8 cellular contexts compared by ENCODE assay signal in genomic region chr9:91360551-91361293, GRCh38. TPM values are rescaled to one million over a fixed set of nuclear protein-coding genes. Genes with fewer than 3 reads are reported as not detected.
DNase-seq lines count a peak whose midpoint lies in the region; ATAC-seq and TF ChIP-seq lines count a peak whose summit lies in the region.

No MANE protein-coding gene starts in this region.

- H3K27me3 ChIP-seq in mesendoderm (ENCODE audit: insufficient read depth, low read length, poor library complexity) (no peaks in the 10 kb centered on the region), vagina (no peaks in the 10 kb centered on the region)

- CTCF ChIA-PET in GM10248 (lab: Yijun Ruan, JAX): interaction anchor here (1.0 to 1.3 kb wide), 5 partner anchors 13 to 446 kb away, joined by 3 read pairs; no protein-coding TSS in a partner anchor

- H3K4me3 ChIP-seq in mesendoderm (ENCODE audit: low read length) (peak overlapping the region; percentile 73), vagina (peak overlapping the region; percentile 84 to 89)

- no peak overlapping the region for H2AK5ac ChIP-seq in mesendoderm (ENCODE audit: low read length)

- peak overlapping the region; percentile 94 for H3K4me3 Mint-ChIP-seq in chondrocyte (ENCODE audit: unreplicated experiment)

- H3K9ac ChIP-seq in mesendoderm (ENCODE audit: low read length): peak overlapping the region; percentile 76

- H4K5ac ChIP-seq in mesendoderm (ENCODE audit: low read length): no peak overlapping the region

- H3K4me2 ChIP-seq in mesendoderm (ENCODE audit: low read length): peak overlapping the region; percentile 50

- H3K18ac ChIP-seq in mesendoderm (ENCODE audit: low read length): no peak overlapping the region

- no peaks in the 10 kb centered on the region for H3K36me3 ChIP-seq in mesendoderm (ENCODE audit: control insufficient read depth, insufficient read depth, low read length)
- H3K36me3 ChIP-seq in vagina: no peaks in the 10 kb centered on the region

- no peaks in the 10 kb centered on the region for H3K9me3 Mint-ChIP-seq in chondrocyte (ENCODE audit: low read depth)

- no peak overlapping the region for H2BK15ac ChIP-seq in mesendoderm (replicated peaks; ENCODE audit: low read depth)

- H3K4ac ChIP-seq in mesendoderm (ENCODE audit: low read depth, low read length): no peak overlapping the region

- H3K23ac ChIP-seq in mesendoderm (ENCODE audit: low read length): no peak overlapping the region

- ATAC-seq in HG02870 (IDR thresholded peaks at IDR 0.05; ENCODE audit: unreplicated experiment) (no peak), GM18907 (IDR thresholded peaks at IDR 0.05; ENCODE audit: unreplicated experiment) (no peak)

- H4K8ac ChIP-seq in mesendoderm (ENCODE audit: low read depth, low read length): no peak overlapping the region

- peak overlapping the region; percentile 90 for H3K27ac Mint-ChIP-seq in chondrocyte (ENCODE audit: unreplicated experiment)

- peaks cover under 1% of the 10 kb centered on the region for H3K36me3 Mint-ChIP-seq in chondrocyte (ENCODE audit: low read depth)

- peaks cover 17% of the 10 kb centered on the region for H3K4me1 Mint-ChIP-seq in chondrocyte (ENCODE audit: low read depth)

- no CpG with 5 or more reads among the region's 10 CpGs for WGBS in mesendoderm (ENCODE audit: extremely low coverage, insufficient coverage, low lambda C conversion rate)

- intact Hi-C loops in vagina (cut with DNase I): no loop called here

- peaks cover 36% of the 10 kb centered on the region for H3K79me2 ChIP-seq in mesendoderm (ENCODE audit: control insufficient read depth, insufficient read depth, low read length)

- peak overlapping the region; percentile 86 for H3K56ac ChIP-seq in mesendoderm (ENCODE audit: low read length)

- no peaks in the 10 kb centered on the region for H3K9me3 ChIP-seq in vagina

- no peak overlapping the region for H2BK120ac ChIP-seq in mesendoderm (ENCODE audit: low read depth, low read length)

- TF ChIP-seq CTCF in GM10248 (IDR thresholded peaks at IDR 0.05; ENCODE audit: control extremely low read depth, extremely low read depth, low read depth, missing control alignments): no peak
- no peak for TF ChIP-seq CTCF in chondrocyte (IDR thresholded peaks at IDR 0.05)
- no peak for TF ChIP-seq CTCF in vagina (IDR thresholded peaks at IDR 0.05)

- DNase-seq in GM10248 (ENCODE audit: extremely low spot score): peak; percentile 20
- peak; percentile 36 for DNase-seq in NAMALWA (ENCODE audit: low spot score)
- DNase-seq in chondrocyte (ENCODE audit: low spot score): no peak
- DNase-seq in mesendoderm: peak; percentile 84
- no peak for DNase-seq in vagina (ENCODE audit: extremely low spot score in 2 of 2)
- DNase-seq in putamen (ENCODE audit: low spot score): no peak

- no peak overlapping the region for H2BK5ac ChIP-seq in mesendoderm (ENCODE audit: low read length)

- POLR2A ChIA-PET in GM10248 (lab: Yijun Ruan, JAX): no interaction called here

- peaks cover 2% of the 10 kb centered on the region for H3K4me1 ChIP-seq in mesendoderm (ENCODE audit: control insufficient read depth, low read depth, low read length)
- H3K4me1 ChIP-seq in vagina: peaks cover 32% of the 10 kb centered on the region

- no peak for TF ChIP-seq POLR2A in vagina (IDR thresholded peaks at IDR 0.05)

- H3K79me1 ChIP-seq in mesendoderm (ENCODE audit: low read length): peaks cover 2% of the 10 kb centered on the region

- no peaks in the 10 kb centered on the region for H3K27me3 Mint-ChIP-seq in chondrocyte (ENCODE audit: low read depth)

- H3K27ac ChIP-seq in mesendoderm (ENCODE audit: low read depth, low read length) (no peak overlapping the region), vagina (peak overlapping the region; percentile 89)

RNA-seq across cellular contexts. Expression of gene AUH, which starts 1.0 kb away (rescaled TPM):
- total RNA-seq in chondrocyte: 8.8 to 11.5 TPM (median 9.1 TPM) in 3 replicates
- polyA plus RNA-seq in mesendoderm (2013, experiment 1 of 2): 13.9 TPM
- 14.5 TPM for polyA plus RNA-seq in mesendoderm (2013, experiment 2 of 2)
- 39.0 TPM for total RNA-seq in vagina

Comparison
In these comparisons a context has a peak if more than half of its experiments do, and no peak if none do; other contexts are left out.
1. DNase-seq: peak in GM10248 (single experiment), NAMALWA (single experiment) and mesendoderm (single experiment); none in chondrocyte (single experiment), vagina (0 of 2) and putamen (single experiment).